In genomic region chr19:55206664-55207500, GRCh38 we compare ENCODE assay signal across 1 cellular context.
TF ChIP-seq lines count a peak whose summit lies in the region.

No MANE protein-coding gene starts in this region.

TF ChIP-seq in K562, 482 proteins besides CTCF, POLR2A, EP300 and RAD21 (continued from another document and continues in another):
- TF ChIP-seq CREB5 (CRISPR knock-in tag; IDR thresholded peaks at IDR 0.05): no peak
- TF ChIP-seq GATA2 (CRISPR knock-in tag; IDR thresholded peaks at IDR 0.05): no peak
- no peak for TF ChIP-seq ZBTB11 (CRISPR knock-in tag; IDR thresholded peaks at IDR 0.05)
- no peak for TF ChIP-seq HOXB6 (CRISPR knock-in tag; IDR thresholded peaks at IDR 0.05; ENCODE audit: borderline replicate concordance)
- TF ChIP-seq MTA1 (IDR thresholded peaks at IDR 0.05; ENCODE audit: borderline replicate concordance): no peak
- no peak for TF ChIP-seq DDX20 (tag; IDR thresholded peaks at IDR 0.05; ENCODE audit: low read depth)
- TF ChIP-seq SPI1 (IDR thresholded peaks at IDR 0.05; ENCODE audit: borderline replicate concordance, low read depth, low read length): 0 out of 2 replicates have a peak, but pooled peaks have one; percentile 0
- no peak for TF ChIP-seq SIRT6 (IDR thresholded peaks at IDR 0.05; ENCODE audit: low read depth, low read length)
- peak; percentile 54; the same call in 1 of the 2 replicates for TF ChIP-seq GATAD2A (IDR thresholded peaks at IDR 0.05)
- peak; percentile 81 for TF ChIP-seq KLF1 (tag; IDR thresholded peaks at IDR 0.05)
- no peak for TF ChIP-seq USF2 (CRISPR knock-in tag; IDR thresholded peaks at IDR 0.05)
- peak; percentile 89 for TF ChIP-seq TBP (optimal IDR thresholded peaks at IDR 0.05; ENCODE audit: low read depth, low read length)
- no peak for TF ChIP-seq CHD7 (IDR thresholded peaks at IDR 0.05; ENCODE audit: low read depth, low read length)
- peak; percentile 9; the same call in 1 of the 2 replicates for TF ChIP-seq BHLHE40 (IDR thresholded peaks at IDR 0.05; ENCODE audit: low read length)
- TF ChIP-seq OTX1 (CRISPR knock-in tag; IDR thresholded peaks at IDR 0.05): no peak
- TF ChIP-seq BRCA1 (IDR thresholded peaks at IDR 0.05): no peak
- 0 out of 2 replicates have a peak, but pooled peaks have one; percentile 22 for TF ChIP-seq BRCA1 (CRISPR knock-in tag; IDR thresholded peaks at IDR 0.05)
- no peak for TF ChIP-seq MTA2 (IDR thresholded peaks at IDR 0.05; ENCODE audit: low read depth)
- no peak for TF ChIP-seq ZKSCAN8 (CRISPR knock-in tag; IDR thresholded peaks at IDR 0.05)
- TF ChIP-seq DNMT1 (IDR thresholded peaks at IDR 0.05): no peak
- no peak for TF ChIP-seq ZNF740 (CRISPR knock-in tag; IDR thresholded peaks at IDR 0.05)
- TF ChIP-seq ZNF740 (tag; IDR thresholded peaks at IDR 0.05): no peak
- peak; percentile 90 for TF ChIP-seq ATF7 (IDR thresholded peaks at IDR 0.05)
- no peak for TF ChIP-seq GABPB2 (CRISPR knock-in tag; conservative IDR thresholded peaks at IDR 0.05)
- 0 out of 2 replicates have a peak, but pooled peaks have one; percentile 28 for TF ChIP-seq SMC3 (conservative IDR thresholded peaks at IDR 0.05; ENCODE audit: insufficient read depth, low read depth, low read length)
- no peak for TF ChIP-seq ID3 (CRISPR knock-in tag; IDR thresholded peaks at IDR 0.05)
- no peak for TF ChIP-seq ID3 (tag; IDR thresholded peaks at IDR 0.05)
- no peak for TF ChIP-seq KLF6 (CRISPR knock-in tag; IDR thresholded peaks at IDR 0.05; ENCODE audit: borderline replicate concordance)
- TF ChIP-seq LEF1 (IDR thresholded peaks at IDR 0.05): peak; percentile 63; the same call in 1 of the 2 replicates
- TF ChIP-seq ZNF668 (CRISPR knock-in tag; IDR thresholded peaks at IDR 0.05): no peak
- no peak for TF ChIP-seq NFXL1 (CRISPR knock-in tag; IDR thresholded peaks at IDR 0.05)
- no peak for TF ChIP-seq NR3C1 (CRISPR knock-in tag; IDR thresholded peaks at IDR 0.05)
- TF ChIP-seq RAD51 (IDR thresholded peaks at IDR 0.05; ENCODE audit: borderline replicate concordance, low read depth): no peak
- TF ChIP-seq ESRRA (IDR thresholded peaks at IDR 0.05; ENCODE audit: borderline replicate concordance, low read depth): peak; percentile 77
- TF ChIP-seq TFAP4 (CRISPR knock-in tag; IDR thresholded peaks at IDR 0.05; ENCODE audit: borderline replicate concordance): peak; percentile 94
- TF ChIP-seq HES1 (IDR thresholded peaks at IDR 0.05; ENCODE audit: low read depth): no peak
- no peak for TF ChIP-seq ZBTB34 (CRISPR knock-in tag; IDR thresholded peaks at IDR 0.05)
- TF ChIP-seq HNRNPUL1 (IDR thresholded peaks at IDR 0.05; ENCODE audit: low read length): no peak
- TF ChIP-seq MECOM (CRISPR knock-in tag; IDR thresholded peaks at IDR 0.05): no peak
- peak; percentile 39; the same call in 1 of the 2 replicates for TF ChIP-seq GABPA (tag; conservative IDR thresholded peaks at IDR 0.05; ENCODE audit: low read depth)
